8 cellular contexts compared by ENCODE assay signal in the genomic region with DNA sequence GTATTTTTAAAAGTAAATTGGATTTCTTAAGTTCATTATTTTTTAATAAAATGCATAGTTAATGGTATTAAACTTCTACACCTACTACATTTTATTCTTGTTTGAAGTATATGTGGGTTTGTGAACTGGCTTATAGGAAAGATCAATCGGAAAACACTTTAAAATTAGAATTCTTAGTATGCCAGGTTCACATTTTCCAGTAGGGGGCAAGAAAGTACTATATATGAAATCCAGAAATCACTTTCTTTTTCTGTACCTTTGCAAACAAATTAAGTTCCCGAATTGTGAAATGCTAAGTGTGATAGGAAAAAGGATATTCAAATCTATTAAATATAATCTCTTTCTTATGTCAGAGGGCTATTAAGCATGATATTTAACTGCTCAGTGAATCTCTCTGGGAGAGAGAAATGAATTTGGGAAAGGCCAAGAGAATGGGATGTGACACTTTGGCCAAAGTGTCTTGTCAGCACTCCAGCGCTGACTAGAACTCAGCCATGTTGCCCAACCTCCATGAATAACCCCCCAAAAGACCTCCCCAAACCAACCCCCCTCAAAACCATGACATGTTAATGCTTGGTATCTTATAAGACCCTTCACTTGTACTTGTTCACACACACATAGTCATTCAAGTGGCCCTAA.
DNase-seq lines count a peak whose midpoint lies in the region; ATAC-seq and TF ChIP-seq lines count a peak whose summit lies in the region.

No MANE protein-coding gene starts in this region.

- no peaks in the 10 kb centered on the region for H3K36me3 Mint-ChIP-seq in progenitor cell of endocrine pancreas (ENCODE audit: insufficient read depth)

- H3K36me3 ChIP-seq in BJ (ENCODE audit: control insufficient read depth, insufficient read depth, low read length): no peaks in the 10 kb centered on the region

- peaks cover 5% of the 10 kb centered on the region for H3K27me3 Mint-ChIP-seq in progenitor cell of endocrine pancreas

- H3K4me3 Mint-ChIP-seq in progenitor cell of endocrine pancreas (ENCODE audit: low read depth): no peak overlapping the region

- no peak for DNase-seq in BJ (ENCODE audit: low read depth)
- peak; percentile 40 for DNase-seq in NCI-H2227 (lab: John Stamatoyannopoulos, UW; ENCODE audit: unreplicated experiment)
- peak; percentile 2 for DNase-seq in dermis blood vessel endothelial cell
- no peak for DNase-seq in progenitor cell of endocrine pancreas (ENCODE audit: low spot score, unreplicated experiment)
- no peak for DNase-seq in CD1c-positive myeloid dendritic cell (ENCODE audit: extremely low spot score)
- no peak for DNase-seq in activated CD8-positive, alpha-beta memory T cell treated with anti-CD3 and anti-CD28 coated beads, Interleukin-2, amount 50 U/mL, for 4 hours
- no peak for DNase-seq in activated CD8-positive, alpha-beta memory T cell treated with anti-CD3 and anti-CD28 coated beads for 24 hours

- no peaks in the 10 kb centered on the region for H3K27me3 ChIP-seq in BJ (ENCODE audit: control insufficient read depth, insufficient read depth, low read length)

- CTCF ChIA-PET in BJ (lab: Yijun Ruan, JAX): interaction anchor here (0.5 to 0.9 kb wide), 2 partner anchors 11 to 603 kb away, joined by 3 to 4 read pairs; no protein-coding TSS in a partner anchor

- ATAC-seq in GM21447 (IDR thresholded peaks at IDR 0.05; ENCODE audit: unreplicated experiment): peak; percentile 63

- POLR2A ChIA-PET in BJ (lab: Charles Lee): no interaction called here

- H3K4me3 ChIP-seq in BJ (ENCODE audit: low read depth, low read length): no peak overlapping the region

- no peak overlapping the region for H3K27ac Mint-ChIP-seq in progenitor cell of endocrine pancreas

- H3K9me3 Mint-ChIP-seq in progenitor cell of endocrine pancreas (ENCODE audit: low read depth): no peaks in the 10 kb centered on the region

- TF ChIP-seq CTCF in BJ (IDR thresholded peaks at IDR 0.05; ENCODE audit: insufficient read depth, low read depth, low read length) (peak; percentile 30), progenitor cell of endocrine pancreas (IDR thresholded peaks at IDR 0.05; ENCODE audit: unreplicated experiment) (peak; percentile 82)

- peaks cover 11% of the 10 kb centered on the region for H3K4me1 Mint-ChIP-seq in progenitor cell of endocrine pancreas (ENCODE audit: low read depth)

Comparison
In these comparisons a context has a peak if more than half of its experiments do, and no peak if none do; other contexts are left out.
1. DNase-seq: peak in NCI-H2227 (single experiment) and dermis blood vessel endothelial cell (single experiment); none in BJ (single experiment), progenitor cell of endocrine pancreas (single experiment), CD1c-positive myeloid dendritic cell (single experiment), activated CD8-positive, alpha-beta memory T cell treated with anti-CD3 and anti-CD28 coated beads, Interleukin-2, amount 50 U/mL, for 4 hours (single experiment) and activated CD8-positive, alpha-beta memory T cell treated with anti-CD3 and anti-CD28 coated beads for 24 hours (single experiment).